ENCODE assay signal across 6 cellular contexts in genomic region chr6:118305081-118305480, GRCh38.
"Had no signal": no experiment of that assay in that cellular context is flagged by ENCODE, and none has a peak within 500 bp of the region (broad histone marks: within the 10 kb centered on the region; RNA-seq: fewer than 3 reads in every experiment).

No MANE protein-coding gene starts in this region.

- ATAC-seq: GM23338 had no signal

- DNase-seq: H9, HCEC 1CT, HFFc6, IMR-90, KBM-7 had no signal

- H3K4me3 ChIP-seq: GM23338 had no signal
